1 cellular context compared by ENCODE assay signal in genomic region chr5:132474881-132475511, GRCh38.
TF ChIP-seq lines count a peak whose summit lies in the region.

No MANE protein-coding gene starts in this region.

TF ChIP-seq in SK-N-SH, 30 proteins besides CTCF, POLR2A, EP300 and RAD21 (continued from another document):
- no peak for TF ChIP-seq NRF1 (IDR thresholded peaks at IDR 0.05; ENCODE audit: low read depth, low read length)
- no peak for TF ChIP-seq IRF3 (IDR thresholded peaks at IDR 0.05; ENCODE audit: low read depth, low read length)
- no peak for TF ChIP-seq YY1 (IDR thresholded peaks at IDR 0.05; ENCODE audit: low read depth)
